Comparison of ENCODE assay signal across 17 cellular contexts in the genomic region with DNA sequence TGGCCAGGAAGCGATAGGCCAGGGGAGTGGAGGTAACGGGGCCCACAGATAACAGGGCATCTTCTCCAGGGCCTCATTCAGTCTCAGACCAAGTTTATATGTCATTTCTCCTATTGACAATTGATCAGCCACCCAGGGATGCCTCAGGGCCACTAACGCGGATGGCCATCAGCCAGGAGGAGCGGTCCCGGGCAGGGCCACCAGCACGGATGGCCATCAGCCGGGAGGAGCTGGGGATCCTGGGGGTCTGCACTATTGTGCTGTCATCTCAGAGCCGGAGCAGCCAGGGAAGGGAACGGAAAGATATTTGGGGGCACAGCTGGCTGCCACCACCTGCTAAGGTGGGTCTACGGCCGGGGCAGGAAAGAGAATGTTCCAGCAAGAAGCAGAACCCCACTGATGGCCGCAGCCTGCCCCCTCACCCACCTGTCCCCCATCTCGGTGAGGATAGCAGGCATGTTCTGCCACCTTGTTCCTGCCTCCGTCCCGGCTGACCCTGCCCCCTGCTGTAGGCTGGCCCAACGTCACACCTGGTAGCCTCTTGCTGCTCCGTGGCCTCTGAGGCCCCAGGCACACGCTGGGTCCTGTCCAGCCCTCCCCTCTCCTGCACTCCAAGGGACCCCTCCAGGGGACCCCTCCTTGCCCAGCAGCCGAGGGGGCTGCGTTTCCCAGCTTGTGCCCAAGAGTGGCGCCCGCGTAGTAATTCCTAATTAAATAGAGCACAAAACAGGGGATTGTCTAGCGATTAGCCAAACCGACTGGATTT. TPM values are rescaled to one million over a fixed set of nuclear protein-coding genes. Genes with fewer than 3 reads are reported as not detected.
DNase-seq lines count a peak whose midpoint lies in the region; ATAC-seq, FAIRE-seq and TF ChIP-seq lines count a peak whose summit lies in the region.
"Had no signal": no experiment of that assay in that cellular context is flagged by ENCODE, and none has a peak within 500 bp of the region (broad histone marks: within the 10 kb centered on the region; RNA-seq: fewer than 3 reads in every experiment).

No MANE protein-coding gene starts in this region.

- H3K36me3 ChIP-seq in SK-N-MC (ENCODE audit: insufficient read depth, low read length) (no peaks in the 10 kb centered on the region), bronchial epithelial cell (ENCODE audit: control insufficient read depth, insufficient read depth, low read length) (no peaks in the 10 kb centered on the region)

- H3K27me3 ChIP-seq in bronchial epithelial cell (ENCODE audit: control insufficient read depth, insufficient read depth, low read length), result no peaks in the 10 kb centered on the region

- H3K27ac ChIP-seq in SK-N-MC, result no peak overlapping the region
- peak overlapping the region; percentile 56 for H3K27ac ChIP-seq in temporal lobe (ENCODE audit: low read depth, low read length)
- H3K27ac ChIP-seq: 22Rv1, C4-2B, HL-60 had no signal

- no peak overlapping the region for H3K9ac ChIP-seq in SK-N-MC (ENCODE audit: insufficient read length)

- ATAC-seq in HG02938 (IDR thresholded peaks at IDR 0.05; ENCODE audit: unreplicated experiment) (no peak), GM21526 (IDR thresholded peaks at IDR 0.05; ENCODE audit: low FRiP score, unreplicated experiment) (no peak)

- peak; percentile 93 for FAIRE-seq in bronchial epithelial cell (lab: Jason Lieb, UNC)
- FAIRE-seq: GM12892, K562 had no signal

- DNase-seq in DMS53 (lab: John Stamatoyannopoulos, UW), result peak; percentile 25
- DNase-seq in DMS53 treated with DMSO at 0.1 percent for 48 hours (lab: John Stamatoyannopoulos, UW; ENCODE audit: unreplicated experiment), result no peak
- DNase-seq in SK-N-MC (ENCODE audit: low read depth, low spot score), result no peak
- DNase-seq in bronchial epithelial cell (ENCODE audit: low read depth), result no peak
- DNase-seq in NCI-H526 (lab: John Stamatoyannopoulos, UW), result no peak
- DNase-seq: AML-193, DND-41, GDM1, H7 had no signal

- H3K9me3 ChIP-seq in SK-N-MC (ENCODE audit: low read depth, low read length), result no peaks in the 10 kb centered on the region

- H3K4me3 ChIP-seq in SK-N-MC, result 0 out of 2 replicates have a peak overlapping the region, but pooled peaks have one; percentile 68
- no peak overlapping the region for H3K4me3 ChIP-seq in bronchial epithelial cell (ENCODE audit: low read depth, low read length)
- H3K4me3 ChIP-seq: K562 had no signal

- TF ChIP-seq CTCF in bronchial epithelial cell (IDR thresholded peaks at IDR 0.05; ENCODE audit: insufficient read depth, low read length, severe bottlenecking), result no peak

RNA-seq across cellular contexts. Expression of a gene that starts 21.5 kb away (rescaled TPM):
- total RNA-seq in bronchial epithelial cell (36.1 and 38.5 TPM in 2 replicates), temporal lobe (24.6 TPM)
